Comparison of ENCODE assay signal across 8 cellular contexts in the genomic region with DNA sequence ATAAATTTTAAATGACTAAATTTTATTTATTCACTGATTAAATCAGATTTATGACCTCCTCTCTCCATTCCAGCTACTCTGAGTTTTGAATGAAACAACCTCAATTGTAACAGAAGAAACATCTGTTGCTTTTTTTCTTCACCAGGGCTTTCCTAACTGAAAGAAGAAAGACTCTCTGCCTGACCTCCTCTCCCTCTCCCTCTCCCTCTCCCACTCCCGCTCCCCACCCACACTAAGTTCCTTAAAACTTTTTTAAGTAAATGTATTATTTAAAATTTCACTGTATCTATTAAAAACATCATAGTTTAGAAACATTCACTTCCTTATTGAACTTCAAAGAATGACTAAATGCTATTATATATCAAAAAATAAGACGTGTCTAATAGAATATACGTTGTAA.
DNase-seq lines count a peak whose midpoint lies in the region; ATAC-seq, FAIRE-seq and TF ChIP-seq lines count a peak whose summit lies in the region.

No MANE protein-coding gene starts in this region.

- no peak overlapping the region for H3K4me2 ChIP-seq in HepG2 (ENCODE audit: low read depth, low read length)

- H4K20me1 ChIP-seq in HepG2 (ENCODE audit: insufficient read depth, low read length) = no peaks in the 10 kb centered on the region

- TF ChIP-seq RAD21 in HepG2 (CRISPR knock-in tag; IDR thresholded peaks at IDR 0.05) = no peak

- POLR2A ChIA-PET in HepG2 (lab: Yijun Ruan, JAX) = no interaction called here

- no peak for DNase-seq in right lobe of liver
- DNase-seq in HepG2 (ENCODE audit: low spot score) = no peak
- no peak for DNase-seq in activated naive CD8-positive, alpha-beta T cell treated with anti-CD3 and anti-CD28 coated beads for 36 hours
- no peak for DNase-seq in kidney epithelial cell (ENCODE audit: low read depth)
- DNase-seq in Ammon's horn (ENCODE audit: low spot score) = no peak

- peak overlapping the region; percentile 43 for H3K27ac Mint-ChIP-seq in activated naive CD8-positive, alpha-beta T cell treated with anti-CD3 and anti-CD28 coated beads for 36 hours

- H3K4me1 Mint-ChIP-seq in activated naive CD8-positive, alpha-beta T cell treated with anti-CD3 and anti-CD28 coated beads for 36 hours = peaks cover 27% of the 10 kb centered on the region

- 28% methylated on average over 3 of the region's 3 CpGs for WGBS in right lobe of liver (ENCODE audit: insufficient coverage, low coverage, low lambda C conversion rate, missing lambda C conversion rate)
- 95% methylated on average over 3 of the region's 3 CpGs for WGBS in HepG2 (ENCODE audit: low lambda C conversion rate)

- no peaks in the 10 kb centered on the region for H3K79me2 ChIP-seq in HepG2 (ENCODE audit: insufficient read depth, low read length)

- no peak for FAIRE-seq in HepG2 (lab: Jason Lieb, UNC)

- no peak overlapping the region for H2AFZ ChIP-seq in HepG2 (ENCODE audit: low read length)

- no peaks in the 10 kb centered on the region for H3K27me3 Mint-ChIP-seq in activated naive CD8-positive, alpha-beta T cell treated with anti-CD3 and anti-CD28 coated beads for 36 hours

- no peak overlapping the region for H3K9ac ChIP-seq in HepG2 (ENCODE audit: insufficient read depth, low read depth, low read length)

- H3K4me1 ChIP-seq in right lobe of liver (peaks cover 0 to 4% (median 0%) of the 10 kb centered on the region in 4 donors), HepG2 (ENCODE audit: insufficient read depth, low read length) (no peaks in the 10 kb centered on the region)

- no peaks in the 10 kb centered on the region for H3K36me3 ChIP-seq in right lobe of liver
- H3K36me3 ChIP-seq in HepG2 (replicated peaks in 1 of 2; ENCODE audit: control insufficient read depth in 1 of 2, insufficient read depth in 2 of 2, low read length in 2 of 2) = no peaks in the 10 kb centered on the region
- no peaks in the 10 kb centered on the region for H3K36me3 ChIP-seq in kidney epithelial cell (ENCODE audit: control insufficient read depth, insufficient read depth, low read length)

- peak in 2 of 4 donors; percentile 19 to 22 for ATAC-seq in right lobe of liver
- ATAC-seq in HepG2 = no peak
- no peak for ATAC-seq in HG03565 (IDR thresholded peaks at IDR 0.05; ENCODE audit: unreplicated experiment)
- ATAC-seq in GM21528 (IDR thresholded peaks at IDR 0.05; ENCODE audit: low FRiP score, unreplicated experiment) = no peak
- ATAC-seq in HG03097 (IDR thresholded peaks at IDR 0.05; ENCODE audit: low FRiP score, unreplicated experiment) = no peak

- H3K27ac ChIP-seq in right lobe of liver (no peak overlapping the region), HepG2 (ENCODE audit: extremely low read length, insufficient read depth, low read length) (no peak overlapping the region)

- in situ Hi-C loops in HepG2 (cut with HindIII; ENCODE audit: extremely low pct_ligation_motif_present, low pct_unique_long_range_greater_than_20kb) = no loop called here

- H3K36me3 Mint-ChIP-seq in activated naive CD8-positive, alpha-beta T cell treated with anti-CD3 and anti-CD28 coated beads for 36 hours = peaks cover 9% of the 10 kb centered on the region

- TF ChIP-seq EP300 in HepG2 (IDR thresholded peaks at IDR 0.05; ENCODE audit: low read depth in 2 of 2, low read length in 2 of 2) (no peak), HepG2 (CRISPR knock-in tag; IDR thresholded peaks at IDR 0.05; ENCODE audit: borderline replicate concordance) (no peak)

- no peak for TF ChIP-seq POLR2A in right lobe of liver (IDR thresholded peaks at IDR 0.05)
- no peak for TF ChIP-seq POLR2A in HepG2 (IDR thresholded peaks at IDR 0.05; ENCODE audit: insufficient read depth in 1 of 2, low read depth in 2 of 2, low read length in 2 of 2)

- H3K9me3 ChIP-seq in right lobe of liver (no peaks in the 10 kb centered on the region), HepG2 (ENCODE audit: low read length) (no peaks in the 10 kb centered on the region)

- intact Hi-C loops in right lobe of liver (cut with DNase I) (no loop called here), HepG2 (cut with micrococcal nuclease; ENCODE audit: unreplicated experiment) (no loop called here)

- peak overlapping the region; percentile 78 for H3K4me3 Mint-ChIP-seq in activated naive CD8-positive, alpha-beta T cell treated with anti-CD3 and anti-CD28 coated beads for 36 hours

- H3K9me3 Mint-ChIP-seq in activated naive CD8-positive, alpha-beta T cell treated with anti-CD3 and anti-CD28 coated beads for 36 hours = no peaks in the 10 kb centered on the region

- TF ChIP-seq CTCF in right lobe of liver (IDR thresholded peaks at IDR 0.05) (no peak), HepG2 (CRISPR knock-in tag; IDR thresholded peaks at IDR 0.05) (no peak), kidney epithelial cell (IDR thresholded peaks at IDR 0.05; ENCODE audit: insufficient read depth, low read length, poor library complexity, severe bottlenecking) (no peak)

- CTCF ChIA-PET in HepG2 (lab: Yijun Ruan, JAX; ENCODE audit: low intra/inter-chr PET ratio, low total read pairs) = no interaction called here

- H3K4me3 ChIP-seq in right lobe of liver = peak overlapping the region in 2 of 3 donors; percentile 18 to 49
- H3K4me3 ChIP-seq in HepG2 (replicated peaks in 1 of 3; ENCODE audit: insufficient read depth in 1 of 3, low read depth in 2 of 3, low read length in 3 of 3) = no peak overlapping the region
- peak overlapping the region; percentile 61 for H3K4me3 ChIP-seq in kidney epithelial cell (ENCODE audit: low read depth, low read length)

- BruUV-seq in HepG2 (replicated peaks; lab: Mats Ljungman, UMichigan) = no TSS peak

- no peaks in the 10 kb centered on the region for H3K27me3 ChIP-seq in right lobe of liver
- H3K27me3 ChIP-seq in HepG2 (ENCODE audit: control insufficient read depth in 1 of 2, insufficient read depth in 2 of 2, low read length in 2 of 2) = no peaks in the 10 kb centered on the region
- H3K27me3 ChIP-seq in kidney epithelial cell (ENCODE audit: control insufficient read depth, insufficient read depth, low read length) = no peaks in the 10 kb centered on the region

TF ChIP-seq in HepG2, 621 proteins besides CTCF, POLR2A, EP300 and RAD21 (continues in another document):
- TF ChIP-seq MLX (CRISPR knock-in tag; IDR thresholded peaks at IDR 0.05) = no peak
- TF ChIP-seq ZNF850 (CRISPR knock-in tag; conservative IDR thresholded peaks at IDR 0.05) = no peak
- TF ChIP-seq, protein P1, sequence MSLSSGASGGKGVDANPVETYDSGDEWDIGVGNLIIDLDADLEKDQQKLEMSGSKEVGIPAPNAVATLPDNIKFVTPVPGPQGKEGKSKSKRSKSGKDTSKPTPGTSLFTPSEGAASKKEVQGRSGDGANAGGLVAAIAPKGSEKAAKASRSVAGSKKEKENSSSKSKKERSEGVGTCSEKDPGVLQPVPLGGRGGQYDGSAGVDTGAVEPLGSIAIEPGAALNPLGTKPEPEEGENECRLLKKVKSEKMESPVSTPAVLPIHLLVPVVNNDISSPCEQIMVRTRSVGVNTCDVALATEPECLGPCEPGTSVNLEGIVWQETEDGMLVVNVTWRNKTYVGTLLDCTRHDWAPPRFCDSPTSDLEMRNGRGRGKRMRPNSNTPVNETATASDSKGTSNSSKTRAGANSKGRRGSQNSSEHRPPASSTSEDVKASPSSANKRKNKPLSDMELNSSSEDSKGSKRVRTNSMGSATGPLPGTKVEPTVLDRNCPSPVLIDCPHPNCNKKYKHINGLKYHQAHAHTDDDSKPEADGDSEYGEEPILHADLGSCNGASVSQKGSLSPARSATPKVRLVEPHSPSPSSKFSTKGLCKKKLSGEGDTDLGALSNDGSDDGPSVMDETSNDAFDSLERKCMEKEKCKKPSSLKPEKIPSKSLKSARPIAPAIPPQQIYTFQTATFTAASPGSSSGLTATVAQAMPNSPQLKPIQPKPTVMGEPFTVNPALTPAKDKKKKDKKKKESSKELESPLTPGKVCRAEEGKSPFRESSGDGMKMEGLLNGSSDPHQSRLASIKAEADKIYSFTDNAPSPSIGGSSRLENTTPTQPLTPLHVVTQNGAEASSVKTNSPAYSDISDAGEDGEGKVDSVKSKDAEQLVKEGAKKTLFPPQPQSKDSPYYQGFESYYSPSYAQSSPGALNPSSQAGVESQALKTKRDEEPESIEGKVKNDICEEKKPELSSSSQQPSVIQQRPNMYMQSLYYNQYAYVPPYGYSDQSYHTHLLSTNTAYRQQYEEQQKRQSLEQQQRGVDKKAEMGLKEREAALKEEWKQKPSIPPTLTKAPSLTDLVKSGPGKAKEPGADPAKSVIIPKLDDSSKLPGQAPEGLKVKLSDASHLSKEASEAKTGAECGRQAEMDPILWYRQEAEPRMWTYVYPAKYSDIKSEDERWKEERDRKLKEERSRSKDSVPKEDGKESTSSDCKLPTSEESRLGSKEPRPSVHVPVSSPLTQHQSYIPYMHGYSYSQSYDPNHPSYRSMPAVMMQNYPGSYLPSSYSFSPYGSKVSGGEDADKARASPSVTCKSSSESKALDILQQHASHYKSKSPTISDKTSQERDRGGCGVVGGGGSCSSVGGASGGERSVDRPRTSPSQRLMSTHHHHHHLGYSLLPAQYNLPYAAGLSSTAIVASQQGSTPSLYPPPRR (CRISPR knock-in tag; IDR thresholded peaks at IDR 0.05; ENCODE audit: borderline replicate concordance) = no peak
- TF ChIP-seq, protein P2, sequence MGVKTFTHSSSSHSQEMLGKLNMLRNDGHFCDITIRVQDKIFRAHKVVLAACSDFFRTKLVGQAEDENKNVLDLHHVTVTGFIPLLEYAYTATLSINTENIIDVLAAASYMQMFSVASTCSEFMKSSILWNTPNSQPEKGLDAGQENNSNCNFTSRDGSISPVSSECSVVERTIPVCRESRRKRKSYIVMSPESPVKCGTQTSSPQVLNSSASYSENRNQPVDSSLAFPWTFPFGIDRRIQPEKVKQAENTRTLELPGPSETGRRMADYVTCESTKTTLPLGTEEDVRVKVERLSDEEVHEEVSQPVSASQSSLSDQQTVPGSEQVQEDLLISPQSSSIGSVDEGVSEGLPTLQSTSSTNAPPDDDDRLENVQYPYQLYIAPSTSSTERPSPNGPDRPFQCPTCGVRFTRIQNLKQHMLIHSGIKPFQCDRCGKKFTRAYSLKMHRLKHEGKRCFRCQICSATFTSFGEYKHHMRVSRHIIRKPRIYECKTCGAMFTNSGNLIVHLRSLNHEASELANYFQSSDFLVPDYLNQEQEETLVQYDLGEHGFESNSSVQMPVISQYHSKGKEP (CRISPR knock-in tag; IDR thresholded peaks at IDR 0.05) = no peak
- no peak for TF ChIP-seq ZFP36L1 (CRISPR knock-in tag; IDR thresholded peaks at IDR 0.05)
- no peak for TF ChIP-seq TARDBP (CRISPR knock-in tag; IDR thresholded peaks at IDR 0.05)

Comparison
In these comparisons a context has a peak if more than half of its experiments do, and no peak if none do; other contexts are left out.
1. H3K4me3 ChIP-seq: peak in right lobe of liver (2 of 3) and kidney epithelial cell (single experiment); none in HepG2 (0 of 3).